Comparison of ENCODE assay signal across 16 cellular contexts in the genomic region with DNA sequence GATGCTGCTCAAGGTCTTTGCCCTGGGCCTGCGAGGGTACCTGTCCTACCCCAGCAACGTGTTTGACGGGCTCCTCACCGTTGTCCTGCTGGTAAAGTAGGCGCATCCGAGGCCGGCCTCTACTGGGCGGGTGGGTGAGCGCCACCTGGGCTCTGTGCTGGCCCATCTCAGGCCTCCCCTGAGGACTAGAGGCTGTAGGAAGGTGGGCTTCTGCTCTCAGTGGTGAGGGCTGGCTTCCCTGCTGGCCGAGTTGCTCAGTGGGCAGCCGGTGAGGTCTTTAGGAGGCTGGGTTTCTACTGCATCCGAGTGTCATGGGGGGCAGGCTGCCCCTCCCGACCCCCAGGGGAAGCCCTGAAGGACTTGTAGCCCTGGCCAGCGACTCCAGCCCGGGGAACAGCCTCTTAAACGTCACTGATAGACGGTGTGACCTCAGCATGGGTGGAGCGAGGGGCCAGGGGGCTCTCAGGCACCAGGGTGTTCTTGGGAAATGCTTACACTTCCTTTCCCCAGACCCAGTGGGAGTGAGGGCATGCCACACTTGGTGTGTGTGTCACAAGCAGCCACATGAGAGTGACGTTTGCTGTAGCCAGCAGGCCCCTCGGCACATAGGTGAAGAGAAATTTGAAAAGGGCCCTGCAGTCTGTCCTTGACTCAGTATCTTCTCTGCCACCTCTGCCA.
"Had no signal": no experiment of that assay in that cellular context is flagged by ENCODE, and none has a peak within 500 bp of the region (broad histone marks: within the 10 kb centered on the region; RNA-seq: fewer than 3 reads in every experiment).

No MANE protein-coding gene starts in this region.

- H3K27ac Mint-ChIP-seq: activated naive CD8-positive, alpha-beta T cell treated with anti-CD3 and anti-CD28 coated beads, Interleukin-2, amount 50 U/mL, for 24 hours; natural killer cell had no signal

- H3K36me3 Mint-ChIP-seq: natural killer cell had no signal

- DNase-seq: activated CD4-positive, alpha-beta T cell treated with anti-CD3 and anti-CD28 coated beads, Interleukin-2, amount 50 U/mL, for 48 hours; activated CD8-positive, alpha-beta memory T cell treated with anti-CD3 and anti-CD28 coated beads, Interleukin-2, amount 50 U/mL, for 4 hours; activated naive CD4-positive, alpha-beta T cell; activated naive CD8-positive, alpha-beta T cell treated with anti-CD3 and anti-CD28 coated beads, Interleukin-2, amount 50 U/mL, for 24 hours; caudate nucleus; effector CD8-positive, alpha-beta T cell; mucosa of descending colon; natural killer cell; occipital lobe; psoas muscle; right lobe of liver; stimulated activated CD4-positive, alpha-beta T cell treated with anti-CD3 and anti-CD28 coated beads, Interleukin-2, amount 100 ng/mL, for 24 hours; stimulated activated naive CD4-positive, alpha-beta T cell treated with Interleukin-2 at 50 U/mL for 16 hours had no signal

- ATAC-seq: activated CD4-positive, CD25-positive, alpha-beta regulatory T cell treated with anti-CD3 and anti-CD28 coated beads, Interleukin-2, amount 50 U/mL, for 24 hours; activated naive CD8-positive, alpha-beta T cell treated with anti-CD3 and anti-CD28 coated beads, Interleukin-2, amount 50 U/mL, for 24 hours; mucosa of descending colon; psoas muscle; right lobe of liver had no signal

- H3K9me3 Mint-ChIP-seq: activated naive CD8-positive, alpha-beta T cell treated with anti-CD3 and anti-CD28 coated beads, Interleukin-2, amount 50 U/mL, for 24 hours; natural killer cell had no signal

- H3K27me3 ChIP-seq: right lobe of liver, suprapubic skin had no signal

- H3K27me3 Mint-ChIP-seq: activated naive CD8-positive, alpha-beta T cell treated with anti-CD3 and anti-CD28 coated beads, Interleukin-2, amount 50 U/mL, for 24 hours had no signal

- H3K9me3 ChIP-seq: mucosa of descending colon, psoas muscle, right lobe of liver, suprapubic skin had no signal

- H3K4me3 ChIP-seq: coronary artery, mucosa of descending colon, psoas muscle, right lobe of liver, suprapubic skin had no signal

- H3K27ac ChIP-seq: psoas muscle, right lobe of liver, suprapubic skin had no signal

- H3K4me1 ChIP-seq: psoas muscle, right lobe of liver had no signal

- H3K4me3 Mint-ChIP-seq: activated naive CD8-positive, alpha-beta T cell treated with anti-CD3 and anti-CD28 coated beads, Interleukin-2, amount 50 U/mL, for 24 hours; natural killer cell had no signal
